8 cellular contexts compared by ENCODE assay signal in the genomic region with DNA sequence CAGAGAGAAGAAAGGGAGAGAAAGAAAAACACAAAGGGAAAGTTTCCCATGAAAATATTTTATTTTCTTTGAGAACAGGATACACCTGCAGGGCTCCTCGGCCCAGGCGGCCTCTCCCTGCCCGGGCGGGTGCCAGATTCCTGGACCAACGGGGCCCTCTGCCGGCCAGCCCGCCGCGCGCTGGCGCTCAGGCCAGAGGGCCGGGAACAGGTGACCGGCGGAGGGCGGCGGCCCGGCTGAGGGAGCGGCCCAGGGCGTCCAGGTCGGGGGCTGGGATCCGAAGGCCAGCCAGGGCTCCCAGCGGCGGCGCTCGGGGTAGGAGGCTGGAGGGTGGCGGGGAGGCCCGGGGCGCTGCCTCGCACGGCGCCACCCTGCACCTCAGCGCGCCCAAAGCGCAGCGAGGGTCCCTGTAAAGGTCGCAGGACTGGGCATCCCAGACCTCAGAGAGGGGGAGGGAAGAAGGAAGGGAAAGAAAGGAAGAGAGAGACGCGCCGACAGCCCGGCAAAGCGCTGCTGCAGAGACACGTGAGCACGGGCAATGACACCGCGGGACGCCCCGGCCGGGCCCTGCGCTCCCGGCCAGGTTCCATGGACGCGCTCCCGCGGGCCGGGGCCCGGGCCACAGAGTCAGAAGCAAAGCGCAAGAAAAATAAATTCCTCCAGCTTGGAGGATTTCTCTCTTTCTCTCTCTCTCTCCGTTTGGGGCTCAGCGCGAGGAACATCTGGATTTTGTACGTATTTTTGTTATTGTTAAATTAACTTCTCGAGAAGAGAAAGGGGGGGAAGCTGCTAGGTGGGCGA. TPM values are rescaled to one million over a fixed set of nuclear protein-coding genes. Genes with fewer than 3 reads are reported as not detected.
A peak's percentile ranks its signal among the peaks of the same experiment; 100 is the strongest.
DNase-seq lines count a peak whose midpoint lies in the region; ATAC-seq and TF ChIP-seq lines count a peak whose summit lies in the region.

No MANE protein-coding gene starts in this region.

- no peaks in the 10 kb centered on the region for H3K27me3 ChIP-seq in ascending aorta

- intact Hi-C loops in ascending aorta (cut with DNase I): loop anchor here (1.0 to 5.0 kb wide), 4 partner anchors 158 to 465 kb away; a partner anchor contains a TSS
- intact Hi-C loops in left ventricle myocardium superior (cut with micrococcal nuclease): loop anchor here (5.0 to 10.0 kb wide), 2 partner anchors 185 to 462 kb away; no protein-coding TSS in a partner anchor

- H3K9me3 ChIP-seq in SK-N-MC (ENCODE audit: low read depth, low read length): no peaks in the 10 kb centered on the region
- no peaks in the 10 kb centered on the region for H3K9me3 ChIP-seq in ascending aorta

- H3K9me3 Mint-ChIP-seq in progenitor cell of endocrine pancreas (ENCODE audit: low read depth): no peaks in the 10 kb centered on the region

- DNase-seq in AG09309 (ENCODE audit: low read depth) (peak; percentile 13), HuH-7 (ENCODE audit: low spot score) (peak; percentile 97), SK-N-MC (ENCODE audit: low read depth, low spot score) (no peak), ascending aorta (ENCODE audit: low spot score in 2 of 2) (peak in 1 of 2 donors; percentile 70), left ventricle myocardium superior (peak; percentile 90), progenitor cell of endocrine pancreas (ENCODE audit: low spot score, unreplicated experiment) (peak; percentile 81)

- H3K36me3 ChIP-seq in SK-N-MC (ENCODE audit: insufficient read depth, low read length) (no peaks in the 10 kb centered on the region), ascending aorta (no peaks in the 10 kb centered on the region)

- TF ChIP-seq CTCF in AG09309 (IDR thresholded peaks at IDR 0.05; ENCODE audit: control insufficient read depth, insufficient read depth, low read depth, low read length, missing control alignments) (peak; percentile 49), ascending aorta (IDR thresholded peaks at IDR 0.05) (peak; percentile 40 to 67 (median 64)), progenitor cell of endocrine pancreas (IDR thresholded peaks at IDR 0.05; ENCODE audit: unreplicated experiment) (peak; percentile 91)

- peak overlapping the region; percentile 72 for H3K4me3 Mint-ChIP-seq in progenitor cell of endocrine pancreas (ENCODE audit: low read depth)

- H3K4me1 ChIP-seq in ascending aorta: peaks cover 4 to 17% of the 10 kb centered on the region in 2 donors

- peak overlapping the region; percentile 56 for H3K27ac Mint-ChIP-seq in progenitor cell of endocrine pancreas

- ATAC-seq in GM18907 (IDR thresholded peaks at IDR 0.05; ENCODE audit: unreplicated experiment) (peak; percentile 73), left ventricle myocardium superior (peak; percentile 74), HG03135 (IDR thresholded peaks at IDR 0.05; ENCODE audit: unreplicated experiment) (no peak)

- peaks cover 28% of the 10 kb centered on the region for H3K27me3 Mint-ChIP-seq in progenitor cell of endocrine pancreas

- no peak overlapping the region for H3K27ac ChIP-seq in SK-N-MC
- peak overlapping the region in 1 of 2 donors; percentile 31 for H3K27ac ChIP-seq in ascending aorta

- peaks cover 1% of the 10 kb centered on the region for H3K4me1 Mint-ChIP-seq in progenitor cell of endocrine pancreas (ENCODE audit: low read depth)

- no peaks in the 10 kb centered on the region for H3K36me3 Mint-ChIP-seq in progenitor cell of endocrine pancreas (ENCODE audit: insufficient read depth)

- peak overlapping the region; percentile 11 for H3K4me3 ChIP-seq in AG09309 (ENCODE audit: control insufficient read depth, low read depth, low read length)
- peak overlapping the region; percentile 83 for H3K4me3 ChIP-seq in SK-N-MC
- peak overlapping the region; percentile 61 to 73 for H3K4me3 ChIP-seq in ascending aorta

- peak overlapping the region; percentile 53 for H3K9ac ChIP-seq in SK-N-MC (ENCODE audit: insufficient read length)

RNA-seq across cellular contexts. Expression of a gene that starts 0.9 kb away (rescaled TPM):
- 0.96 TPM for total RNA-seq in ascending aorta
- total RNA-seq in left ventricle myocardium superior: 2.5 TPM
- 1.2 TPM in 2 replicates for total RNA-seq in progenitor cell of endocrine pancreas

RNA-seq across cellular contexts. Expression of a gene that starts 60.0 kb away (rescaled TPM):
- total RNA-seq in ascending aorta: not detected
- total RNA-seq in left ventricle myocardium superior: not detected
- total RNA-seq in progenitor cell of endocrine pancreas: not detected in 2 replicates

Comparison
In these comparisons a context has a peak if more than half of its experiments do, and no peak if none do; other contexts are left out.
1. H3K4me3 ChIP-seq: peak in every context shown above with its lines; median percentile 83 in SK-N-MC; 67 in ascending aorta; 11 in AG09309.